ENCODE assay signal across 26 cellular contexts in genomic region chr7:117274951-117275350, GRCh38. TPM values are rescaled to one million over a fixed set of nuclear protein-coding genes. Genes with fewer than 3 reads are reported as not detected.
"Had no signal": no experiment of that assay in that cellular context is flagged by ENCODE, and none has a peak within 500 bp of the region (broad histone marks: within the 10 kb centered on the region; RNA-seq: fewer than 3 reads in every experiment).

No MANE protein-coding gene starts in this region.

- H3K4me3 Mint-ChIP-seq: activated naive CD4-positive, alpha-beta T cell treated with anti-CD3 and anti-CD28 coated beads, Interleukin-2, amount 50 U/mL, for 24 hours; activated T-cell treated with anti-CD3 and anti-CD28 coated beads, Interleukin-2, amount 50 U/mL, for 72 hours; nephron progenitor cell; stimulated activated memory B cell treated with anti-CD40 and anti-IgM and Interleukin-4, amounts not matched to agents 10 μg/mL and 1 μg/mL and 100 μg/mL, for 72 hours; T-cell had no signal

- H3K27ac ChIP-seq: adrenal gland, breast epithelium, thoracic aorta, upper lobe of left lung had no signal

- H3K27ac Mint-ChIP-seq: activated naive CD4-positive, alpha-beta T cell treated with anti-CD3 and anti-CD28 coated beads, Interleukin-2, amount 50 U/mL, for 24 hours; activated T-cell treated with anti-CD3 and anti-CD28 coated beads, Interleukin-2, amount 50 U/mL, for 72 hours; stimulated activated memory B cell treated with anti-CD40 and anti-IgM and Interleukin-4, amounts not matched to agents 10 μg/mL and 1 μg/mL and 100 μg/mL, for 72 hours; T-cell had no signal

- H3K36me3 Mint-ChIP-seq: activated naive CD4-positive, alpha-beta T cell treated with anti-CD3 and anti-CD28 coated beads, Interleukin-2, amount 50 U/mL, for 24 hours; stimulated activated memory B cell treated with anti-CD40 and anti-IgM and Interleukin-4, amounts not matched to agents 10 μg/mL and 1 μg/mL and 100 μg/mL, for 72 hours; T-cell had no signal

- H3K4me1 Mint-ChIP-seq: activated naive CD4-positive, alpha-beta T cell treated with anti-CD3 and anti-CD28 coated beads, Interleukin-2, amount 50 U/mL, for 24 hours; stimulated activated memory B cell treated with anti-CD40 and anti-IgM and Interleukin-4, amounts not matched to agents 10 μg/mL and 1 μg/mL and 100 μg/mL, for 72 hours; T-cell had no signal

- H3K9me3 Mint-ChIP-seq: activated naive CD4-positive, alpha-beta T cell treated with anti-CD3 and anti-CD28 coated beads, Interleukin-2, amount 50 U/mL, for 24 hours; nephron progenitor cell; stimulated activated memory B cell treated with anti-CD40 and anti-IgM and Interleukin-4, amounts not matched to agents 10 μg/mL and 1 μg/mL and 100 μg/mL, for 72 hours had no signal

- H3K27me3 ChIP-seq: adrenal gland, breast epithelium, upper lobe of left lung had no signal

- H3K36me3 ChIP-seq: adrenal gland, breast epithelium, thoracic aorta, upper lobe of left lung had no signal

- H3K9me3 ChIP-seq: adrenal gland, breast epithelium, thoracic aorta, upper lobe of left lung had no signal

- ATAC-seq: activated T-cell treated with anti-CD3 and anti-CD28 coated beads, Interleukin-2, amount 50 U/mL, for 72 hours; esophagus mucosa; left lobe of liver; sciatic nerve; stimulated activated memory B cell treated with anti-CD40 and anti-IgM and Interleukin-4, amounts not matched to agents 10 μg/mL and 1 μg/mL and 100 μg/mL, for 72 hours; T-cell had no signal

- DNase-seq: activated CD4-positive, alpha-beta T cell treated with anti-CD3 and anti-CD28 coated beads for 48 hours; activated CD4-positive, CD25-positive, alpha-beta regulatory T cell; activated CD8-positive, alpha-beta memory T cell treated with anti-CD3 and anti-CD28 coated beads, Interleukin-2, amount 50 U/mL, for 4 hours; activated effector memory CD4-positive, alpha-beta T cell treated with anti-CD3 and anti-CD28 coated beads, Interleukin-2, amount 50 U/mL, for 16 hours; activated T-cell treated with anti-CD3 and anti-CD28 coated beads, Interleukin-2, amount 50 U/mL, for 72 hours; adrenal gland; cerebellar nuclear complex; effector CD8-positive, alpha-beta T cell; foreskin melanocyte; hypothalamus; islet precursor cell; midbrain; nephron progenitor cell; nucleus accumbens; stimulated activated CD4-positive, alpha-beta T cell treated with anti-CD3 and anti-CD28 coated beads, Interleukin-4, amount 100 ng/mL, for 4 hours; T-cell; T-helper 9 cell; upper lobe of left lung had no signal

- H3K4me3 ChIP-seq: adrenal gland, breast epithelium, thoracic aorta, upper lobe of left lung had no signal

- H3K4me1 ChIP-seq: adrenal gland, breast epithelium had no signal

RNA-seq across cellular contexts. Expression of gene WNT2, which starts 47.9 kb away (rescaled TPM):
- total RNA-seq: activated T-cell treated with anti-CD3 and anti-CD28 coated beads, Interleukin-2, amount 50 U/mL, for 72 hours; esophagus mucosa; lung microvascular endothelial cell; T-cell had no signal
